In genomic region chr6:93017213-93017612, GRCh38 we compare ENCODE assay signal across 16 cellular contexts.
DNase-seq lines count a peak whose midpoint lies in the region; ATAC-seq, FAIRE-seq and TF ChIP-seq lines count a peak whose summit lies in the region.
"Had no signal": no experiment of that assay in that cellular context is flagged by ENCODE, and none has a peak within 500 bp of the region (broad histone marks: within the 10 kb centered on the region; RNA-seq: fewer than 3 reads in every experiment).

No MANE protein-coding gene starts in this region.

- intact Hi-C loops in Panc1 (cut with micrococcal nuclease; ENCODE audit: unreplicated experiment), result no loop called here

- DNase-seq in NCI-H82 (lab: John Stamatoyannopoulos, UW) (peak; percentile 1), NCI-H82 treated with DMSO at 0.1 percent for 48 hours (lab: John Stamatoyannopoulos, UW; ENCODE audit: unreplicated experiment) (no peak), Panc1 (ENCODE audit: low read depth, low spot score) (no peak), fibroblast of pulmonary artery (ENCODE audit: low read depth) (peak; percentile 6), small intestine (peak; percentile 25), D721Med (ENCODE audit: insufficient read length, low spot score) (no peak)
- DNase-seq in central memory CD4-positive, alpha-beta T cell, result no peak
- no peak for DNase-seq in activated CD4-positive, CD25-positive, alpha-beta regulatory T cell treated with anti-CD3 and anti-CD28 coated beads, Interleukin-2, amount 50 U/mL, for 72 hours
- DNase-seq: activated CD4-positive, alpha-beta T cell treated with anti-CD3 and anti-CD28 coated beads for 1 hour; esophagus squamous epithelium; IMR-90; NCI-H1694; tibial artery had no signal

- H3K4me3 ChIP-seq in Panc1 (ENCODE audit: low read depth in 2 of 2, low read length in 2 of 2) (no peak overlapping the region), fibroblast of pulmonary artery (replicated peaks; ENCODE audit: low read depth, low read length) (no peak overlapping the region), small intestine (ENCODE audit: low read depth in 1 of 2, low read length in 2 of 2) (no peak overlapping the region)
- H3K4me3 ChIP-seq: A549, esophagus squamous epithelium, tibial artery had no signal

- TF ChIP-seq CTCF in Panc1 (IDR thresholded peaks at IDR 0.05), result peak; percentile 24; the same call in 1 of the 2 replicates
- no peak for TF ChIP-seq CTCF in fibroblast of pulmonary artery (IDR thresholded peaks at IDR 0.05; ENCODE audit: low read length, missing control alignments)
- TF ChIP-seq CTCF in D721Med (IDR thresholded peaks at IDR 0.05; ENCODE audit: insufficient read depth, missing control alignments), result no peak

- H3K4me1 ChIP-seq in Panc1 (ENCODE audit: control insufficient read depth, insufficient read depth, low read length) (no peaks in the 10 kb centered on the region), small intestine (ENCODE audit: control insufficient read depth in 2 of 2, insufficient read depth in 1 of 2, low read depth in 1 of 2, low read length in 1 of 2) (no peaks in the 10 kb centered on the region)
- H3K4me1 ChIP-seq: A549, esophagus squamous epithelium, tibial artery had no signal

- BruUV-seq in Panc1 (replicated peaks; lab: Mats Ljungman, UMichigan), result no TSS peak

- POLR2A ChIA-PET in Panc1 (lab: Charles Lee), result no interaction called here

- in situ Hi-C loops in Panc1 (cut with HindIII; ENCODE audit: low pct_unique_long_range_greater_than_20kb, low sequenced_read_pairs), result no loop called here

- CTCF ChIA-PET in Panc1 (lab: Charles Lee), result interaction anchor here (1.0 kb wide), 1 partner anchor 189 kb away, joined by 4 read pairs; no protein-coding TSS in a partner anchor

- FAIRE-seq in small intestine (lab: Jason Lieb, UNC) (no peak), D721Med (lab: Jason Lieb, UNC) (no peak)
- FAIRE-seq: A549, colon had no signal

- H3K27ac ChIP-seq in Panc1 (ENCODE audit: low read length) (no peak overlapping the region), small intestine (ENCODE audit: low read depth in 1 of 2, low read length in 1 of 2) (no peak overlapping the region)
- H3K27ac ChIP-seq: A549, esophagus squamous epithelium, tibial artery had no signal

- H3K27me3 ChIP-seq in Panc1 (ENCODE audit: control insufficient read depth, insufficient read depth, low read length) (no peaks in the 10 kb centered on the region), small intestine (ENCODE audit: control insufficient read depth in 2 of 2, insufficient read depth in 2 of 2, low read length in 2 of 2) (no peaks in the 10 kb centered on the region)
- H3K27me3 ChIP-seq: esophagus squamous epithelium, tibial artery had no signal

- 63 to 77% (median 76%) methylated on average over 2 of the region's 2 CpGs for WGBS in small intestine, 3 donors

- no peak for ATAC-seq in Panc1
- ATAC-seq: A549, SK-N-SH treated with all-trans-retinoic acid at 6 μM for 48 hours had no signal

- no peaks in the 10 kb centered on the region for H3K36me3 ChIP-seq in Panc1 (ENCODE audit: control insufficient read depth, insufficient read depth, low read length)
- no peaks in the 10 kb centered on the region for H3K36me3 ChIP-seq in small intestine (ENCODE audit: control insufficient read depth in 2 of 2, insufficient read depth in 2 of 2, low read length in 2 of 2)
- H3K36me3 ChIP-seq: esophagus squamous epithelium, tibial artery had no signal

- H3K9me3 ChIP-seq in Panc1 (ENCODE audit: control insufficient read depth, insufficient read depth, low read depth, low read length), result no peaks in the 10 kb centered on the region
- H3K9me3 ChIP-seq in small intestine (ENCODE audit: control insufficient read depth, low read depth), result no peaks in the 10 kb centered on the region
- H3K9me3 ChIP-seq: A549, esophagus squamous epithelium, tibial artery had no signal

Comparison
In these comparisons a context has a peak if more than half of its experiments do, and no peak if none do; other contexts are left out.
1. DNase-seq: peak in NCI-H82 (single experiment), fibroblast of pulmonary artery (single experiment) and small intestine (single experiment); none in NCI-H82 treated with DMSO at 0.1 percent for 48 hours (single experiment), Panc1 (single experiment), D721Med (single experiment), central memory CD4-positive, alpha-beta T cell (single experiment) and activated CD4-positive, CD25-positive, alpha-beta regulatory T cell treated with anti-CD3 and anti-CD28 coated beads, Interleukin-2, amount 50 U/mL, for 72 hours (single experiment).